In genomic region chr1:31394628-31395193, GRCh38 we compare ENCODE assay signal across 9 cellular contexts. TPM values are rescaled to one million over a fixed set of nuclear protein-coding genes. Genes with fewer than 3 reads are reported as not detected.
A peak's percentile ranks its signal among the peaks of the same experiment; 100 is the strongest.
DNase-seq lines count a peak whose midpoint lies in the region; ATAC-seq and TF ChIP-seq lines count a peak whose summit lies in the region.
"Had no signal": no experiment of that assay in that cellular context is flagged by ENCODE, and none has a peak within 500 bp of the region (broad histone marks: within the 10 kb centered on the region; RNA-seq: fewer than 3 reads in every experiment).

No MANE protein-coding gene starts in this region.

- POLR2A ChIA-PET in BJ (lab: Charles Lee), result interaction anchor here (0.5 kb wide), 1 partner anchor 116 kb away, joined by 3 read pairs; no protein-coding TSS in a partner anchor

- H3K9me3 ChIP-seq in KOPT-K1 (ENCODE audit: insufficient read depth, low read length, poor library complexity, severe bottlenecking), result no peaks in the 10 kb centered on the region

- peak; percentile 88 for ATAC-seq in GM19372 (IDR thresholded peaks at IDR 0.05; ENCODE audit: low read depth, unreplicated experiment)
- peak; percentile 95 for ATAC-seq in activated T-cell treated with anti-CD3 and anti-CD28 coated beads, Interleukin-2, amount 50 U/mL, for 72 hours (replicated peaks in 1 of 2)

- H3K4me3 Mint-ChIP-seq in activated T-cell treated with anti-CD3 and anti-CD28 coated beads, Interleukin-2, amount 50 U/mL, for 72 hours, result peak overlapping the region; percentile 83 to 87
- peak overlapping the region; percentile 71 for H3K4me3 Mint-ChIP-seq in nephron progenitor cell

- DNase-seq in BJ (ENCODE audit: low read depth) (no peak), fibroblast of mammary gland (ENCODE audit: low read depth) (peak; percentile 75), nephron progenitor cell (peak; percentile 95)
- DNase-seq in activated T-cell treated with anti-CD3 and anti-CD28 coated beads, Interleukin-2, amount 50 U/mL, for 72 hours, result peak; percentile 83 to 85
- DNase-seq in stimulated activated naive CD4-positive, alpha-beta T cell treated with Interleukin-2 at 50 U/mL for 16 hours (lab: John Stamatoyannopoulos, UW), result peak; percentile 63

- no peaks in the 10 kb centered on the region for H3K27me3 ChIP-seq in BJ (ENCODE audit: control insufficient read depth, insufficient read depth, low read length)

- H3K36me3 ChIP-seq in BJ (ENCODE audit: control insufficient read depth, insufficient read depth, low read length) (no peaks in the 10 kb centered on the region), KOPT-K1 (ENCODE audit: insufficient read depth, low read length) (no peaks in the 10 kb centered on the region)

- no peaks in the 10 kb centered on the region for H3K9me3 Mint-ChIP-seq in activated T-cell treated with anti-CD3 and anti-CD28 coated beads, Interleukin-2, amount 50 U/mL, for 72 hours
- H3K9me3 Mint-ChIP-seq in nephron progenitor cell, result no peaks in the 10 kb centered on the region

- no peak overlapping the region for H3K4me3 ChIP-seq in BJ (ENCODE audit: low read depth, low read length)
- peak overlapping the region; percentile 19 for H3K4me3 ChIP-seq in fibroblast of mammary gland (ENCODE audit: control insufficient read depth, low read depth, low read length)

- no peak overlapping the region for H3K27ac Mint-ChIP-seq in activated T-cell treated with anti-CD3 and anti-CD28 coated beads, Interleukin-2, amount 50 U/mL, for 72 hours
- H3K27ac Mint-ChIP-seq in nephron progenitor cell, result no peak overlapping the region

- H3K27ac ChIP-seq in KOPT-K1 (ENCODE audit: low read depth, low read length, poor library complexity, severe bottlenecking), result peak overlapping the region; percentile 41

- TF ChIP-seq CTCF in BJ (IDR thresholded peaks at IDR 0.05; ENCODE audit: insufficient read depth, low read depth, low read length) (peak; percentile 95), fibroblast of mammary gland (conservative IDR thresholded peaks at IDR 0.05; ENCODE audit: control insufficient read depth, insufficient read depth, low read depth, low read length) (peak; percentile 75), nephron progenitor cell (IDR thresholded peaks at IDR 0.05) (peak; percentile 88)

- CTCF ChIA-PET in BJ (lab: Yijun Ruan, JAX), result interaction anchor here (0.7 to 11.0 kb wide), 20 partner anchors 11 to 613 kb away, joined by 3 to 387 read pairs (median 5); partner anchors contain the start of genes FABP3 and SERINC2

- H3K36me3 Mint-ChIP-seq in activated T-cell treated with anti-CD3 and anti-CD28 coated beads, Interleukin-2, amount 50 U/mL, for 72 hours (ENCODE audit: insufficient read depth in 2 of 2), result no peaks in the 10 kb centered on the region
- no peaks in the 10 kb centered on the region for H3K36me3 Mint-ChIP-seq in nephron progenitor cell (ENCODE audit: low read depth)

- H3K27me3 Mint-ChIP-seq in activated T-cell treated with anti-CD3 and anti-CD28 coated beads, Interleukin-2, amount 50 U/mL, for 72 hours (ENCODE audit: low read depth), result no peaks in the 10 kb centered on the region
- peaks cover 14% of the 10 kb centered on the region for H3K27me3 Mint-ChIP-seq in nephron progenitor cell (ENCODE audit: low read depth, poor library complexity)

- H3K4me1 Mint-ChIP-seq in activated T-cell treated with anti-CD3 and anti-CD28 coated beads, Interleukin-2, amount 50 U/mL, for 72 hours (ENCODE audit: low read depth), result peaks cover 12% of the 10 kb centered on the region
- H3K4me1 Mint-ChIP-seq in nephron progenitor cell, result peaks cover 19% of the 10 kb centered on the region

TF ChIP-seq in PFSK-1, 5 proteins besides CTCF, POLR2A, EP300 and RAD21:
- TF ChIP-seq TAF1 (IDR thresholded peaks at IDR 0.05; ENCODE audit: borderline replicate concordance, insufficient read depth, low read length) (no peak), FOXP2 (optimal IDR thresholded peaks at IDR 0.05; ENCODE audit: borderline replicate concordance, extremely low read depth, extremely low read length, insufficient read depth) (peak; percentile 7), SIN3A (IDR thresholded peaks at IDR 0.05; ENCODE audit: borderline replicate concordance, insufficient read depth, low read length) (no peak), POLR2AphosphoS5 (IDR thresholded peaks at IDR 0.05; ENCODE audit: low read depth, low read length) (no peak), REST (IDR thresholded peaks at IDR 0.05; ENCODE audit: insufficient read depth in 1 of 2, low read depth in 2 of 2, low read length in 2 of 2) (0 out of 4 replicates have a peak, but pooled peaks of 1 of the 2 experiments have one; percentile 54)

RNA-seq across cellular contexts. Expression of gene SERINC2, which starts 18.3 kb away (rescaled TPM):
- polyA plus RNA-seq in BJ (2011; rRNA removed), result 73.7 and 109 TPM in 2 replicates
- 90.4 and 104 TPM in 2 replicates for polyA minus RNA-seq in BJ (2011; rRNA and poly(A)+ RNA removed)
- 430 TPM for polyA plus RNA-seq in PFSK-1 (2012; ENCODE audit: insufficient read length, low read depth)
- total RNA-seq in activated T-cell treated with anti-CD3 and anti-CD28 coated beads, Interleukin-2, amount 50 U/mL, for 72 hours, result under 1 TPM; 0.23 to 0.31 TPM

RNA-seq across cellular contexts. Expression of gene FABP3, which starts 21.8 kb away (rescaled TPM):
- polyA plus RNA-seq in BJ (2011; rRNA removed), result 9.0 and 11.7 TPM in 2 replicates
- polyA minus RNA-seq in BJ (2011; rRNA and poly(A)+ RNA removed), result 5.4 and 9.3 TPM in 2 replicates
- 15.8 TPM for polyA plus RNA-seq in PFSK-1 (2012; ENCODE audit: insufficient read length, low read depth)
- not detected for total RNA-seq in activated T-cell treated with anti-CD3 and anti-CD28 coated beads, Interleukin-2, amount 50 U/mL, for 72 hours
- total RNA-seq: T-helper 1 cell treated with Interleukin-12 subunit alpha and Interleukin-12 subunit beta and Interleukin-4 antibody, amounts not matched to agents 30 ng/mL and 1 ng/mL, for 36 hours had no signal
